In the genomic region with DNA sequence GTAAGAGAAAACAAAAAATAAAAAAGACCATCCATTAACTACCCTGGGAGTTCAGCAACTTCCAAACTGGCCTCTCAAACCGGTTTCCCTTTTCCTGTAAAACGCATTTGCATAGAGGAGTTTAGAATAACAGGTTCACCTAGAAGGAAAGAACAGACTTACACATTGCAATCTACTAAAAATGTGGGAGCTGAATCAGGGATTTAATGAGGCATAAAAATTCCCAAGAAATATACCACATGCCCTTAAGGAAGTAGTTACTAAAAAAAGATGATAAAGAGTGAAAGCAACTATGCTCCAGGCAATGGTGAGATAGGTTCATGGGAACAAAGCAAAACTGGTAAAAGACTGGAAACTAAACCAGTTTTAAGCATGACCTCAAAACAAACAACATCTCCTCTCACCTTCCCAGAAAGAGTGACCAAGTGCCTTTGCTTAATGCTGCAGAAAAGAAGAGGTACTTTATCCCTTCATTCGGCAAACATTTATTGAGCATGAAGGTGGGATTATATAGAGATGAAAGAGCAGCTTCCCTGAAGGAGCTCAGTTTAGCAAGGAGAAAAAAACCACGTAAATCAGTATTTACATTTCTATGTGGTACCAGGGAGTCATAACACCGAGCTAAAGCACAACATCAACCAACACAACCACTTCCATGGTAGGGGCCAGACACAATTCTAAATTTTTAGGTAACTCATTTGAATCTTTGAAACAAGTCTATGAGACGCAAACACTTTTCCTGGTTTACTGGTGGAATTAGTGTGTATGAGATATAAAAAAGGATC, we compare ENCODE assay signal across 12 cellular contexts.
DNase-seq lines count a peak whose midpoint lies in the region; ATAC-seq and TF ChIP-seq lines count a peak whose summit lies in the region.
"Had no signal": no experiment of that assay in that cellular context is flagged by ENCODE, and none has a peak within 500 bp of the region (broad histone marks: within the 10 kb centered on the region; RNA-seq: fewer than 3 reads in every experiment).

No MANE protein-coding gene starts in this region.

- peak overlapping the region; percentile 87 to 98 (median 92) for H3K27ac Mint-ChIP-seq in nephron
- no peak overlapping the region for H3K27ac Mint-ChIP-seq in CD4-positive, alpha-beta T cell
- H3K27ac Mint-ChIP-seq: memory B cell had no signal

- TF ChIP-seq CTCF in nephron (IDR thresholded peaks at IDR 0.05; ENCODE audit: unreplicated experiment in 3 of 3), result no peak
- TF ChIP-seq CTCF in CD4-positive, alpha-beta T cell (IDR thresholded peaks at IDR 0.05), result no peak

- no peaks in the 10 kb centered on the region for H3K9me3 ChIP-seq in HUES64 (ENCODE audit: insufficient read depth, low read depth, low read length)
- no peaks in the 10 kb centered on the region for H3K9me3 ChIP-seq in ectodermal cell (ENCODE audit: control insufficient read depth, low read length)
- no peaks in the 10 kb centered on the region for H3K9me3 ChIP-seq in CD4-positive, alpha-beta T cell (ENCODE audit: control insufficient read depth, low read length)
- H3K9me3 ChIP-seq: Peyer's patch had no signal

- CTCF ChIA-PET in CD4-positive, alpha-beta T cell (lab: Charles Lee), result no interaction called here

- H3K36me3 Mint-ChIP-seq in nephron (ENCODE audit: low read depth), result no peaks in the 10 kb centered on the region
- peaks cover 22% of the 10 kb centered on the region for H3K36me3 Mint-ChIP-seq in CD4-positive, alpha-beta T cell (ENCODE audit: low read depth)

- H3K4me3 Mint-ChIP-seq in nephron, result peak overlapping the region in 1 of 3 experiments; percentile 51
- no peak overlapping the region for H3K4me3 Mint-ChIP-seq in CD4-positive, alpha-beta T cell
- H3K4me3 Mint-ChIP-seq: memory B cell had no signal

- H3K27ac ChIP-seq in HUES64 (ENCODE audit: low read depth, low read length) (peak overlapping the region; percentile 62), ectodermal cell (ENCODE audit: insufficient read depth, low read depth, low read length, poor library complexity, severe bottlenecking) (peak overlapping the region; percentile 11)
- no peak overlapping the region for H3K27ac ChIP-seq in CD4-positive, alpha-beta T cell (ENCODE audit: low read depth, low read length)
- H3K27ac ChIP-seq: Peyer's patch had no signal

- peak; percentile 86 for DNase-seq in Caki2 (ENCODE audit: low read depth)
- no peak for DNase-seq in CD4-positive, alpha-beta T cell
- no peak for DNase-seq in NCI-H2171 treated with DMSO at 0.1 percent for 48 hours (lab: John Stamatoyannopoulos, UW)
- DNase-seq in activated CD8-positive, alpha-beta memory T cell treated with anti-CD3 and anti-CD28 coated beads, Interleukin-2, amount 50 U/mL, for 48 hours, result no peak
- DNase-seq: activated CD4-positive, alpha-beta T cell treated with anti-CD3 and anti-CD28 coated beads, Interleukin-2, amount 50 U/mL, for 48 hours; KBM-7; Peyer's patch had no signal

- H3K4me1 Mint-ChIP-seq in nephron, result peaks cover 7% of the 10 kb centered on the region
- peaks cover 73% of the 10 kb centered on the region for H3K4me1 Mint-ChIP-seq in CD4-positive, alpha-beta T cell (ENCODE audit: low read depth)

- 52% methylated on average over 4 of the region's 6 CpGs for WGBS in HUES64
- WGBS in ectodermal cell, 2 experiments, result 37 to 45% methylated on average over 4 to 5 of the region's 6 CpGs

- H3K4me1 ChIP-seq in HUES64 (ENCODE audit: insufficient read depth, low read length), result peaks cover 33% of the 10 kb centered on the region
- H3K4me1 ChIP-seq in ectodermal cell (ENCODE audit: control insufficient read depth, insufficient read depth, low read length), result peaks cover 6% of the 10 kb centered on the region

- intact Hi-C loops in CD4-positive, alpha-beta T cell (cut with DNase I, micrococcal nuclease), result no loop called here

- POLR2A ChIA-PET in CD4-positive, alpha-beta T cell (lab: Charles Lee), result interaction anchor here (1.5 kb wide), 1 partner anchor 10 kb away, joined by 5 read pairs; no protein-coding TSS in a partner anchor

- H3K27me3 ChIP-seq in HUES64 (ENCODE audit: insufficient read depth, low read length) (no peaks in the 10 kb centered on the region), ectodermal cell (ENCODE audit: control insufficient read depth, insufficient read depth, low read length, poor library complexity, severe bottlenecking) (no peaks in the 10 kb centered on the region)
- no peaks in the 10 kb centered on the region for H3K27me3 ChIP-seq in CD4-positive, alpha-beta T cell (ENCODE audit: control insufficient read depth, insufficient read depth, low read length)
- H3K27me3 ChIP-seq: Peyer's patch had no signal

- H3K4me3 ChIP-seq in HUES64 (ENCODE audit: low read length) (peak overlapping the region; percentile 16), ectodermal cell (ENCODE audit: insufficient read depth, low read depth, low read length) (no peak overlapping the region)
- H3K4me3 ChIP-seq: Peyer's patch had no signal

- H3K36me3 ChIP-seq in HUES64 (ENCODE audit: insufficient read depth, low read length), result no peaks in the 10 kb centered on the region
- no peaks in the 10 kb centered on the region for H3K36me3 ChIP-seq in ectodermal cell (ENCODE audit: control insufficient read depth, insufficient read depth, low read length)
- H3K36me3 ChIP-seq: Peyer's patch had no signal

- in situ Hi-C loops in Caki2 (cut with HindIII; ENCODE audit: low pct_unique_long_range_greater_than_20kb, low sequenced_read_pairs), result no loop called here

- no peaks in the 10 kb centered on the region for H3K27me3 Mint-ChIP-seq in nephron (ENCODE audit: low read depth)
- H3K27me3 Mint-ChIP-seq in CD4-positive, alpha-beta T cell, result no peaks in the 10 kb centered on the region
- H3K27me3 Mint-ChIP-seq: memory B cell had no signal

- no peak for ATAC-seq in CD4-positive, alpha-beta T cell (ENCODE audit: poor library complexity)
- no peak for ATAC-seq in HG02623 (IDR thresholded peaks at IDR 0.05; ENCODE audit: unreplicated experiment)

- H3K9ac ChIP-seq in HUES64 (ENCODE audit: low read depth, low read length), result peak overlapping the region; percentile 37

- no peaks in the 10 kb centered on the region for H3K9me3 Mint-ChIP-seq in nephron
- no peaks in the 10 kb centered on the region for H3K9me3 Mint-ChIP-seq in CD4-positive, alpha-beta T cell
